ENCODE assay signal across 8 cellular contexts in genomic region chr14:20989787-20990600, GRCh38. TPM values are rescaled to one million over a fixed set of nuclear protein-coding genes. Genes with fewer than 3 reads are reported as not detected.
DNase-seq lines count a peak whose midpoint lies in the region; ATAC-seq, FAIRE-seq and TF ChIP-seq lines count a peak whose summit lies in the region.

A gene with protein sequence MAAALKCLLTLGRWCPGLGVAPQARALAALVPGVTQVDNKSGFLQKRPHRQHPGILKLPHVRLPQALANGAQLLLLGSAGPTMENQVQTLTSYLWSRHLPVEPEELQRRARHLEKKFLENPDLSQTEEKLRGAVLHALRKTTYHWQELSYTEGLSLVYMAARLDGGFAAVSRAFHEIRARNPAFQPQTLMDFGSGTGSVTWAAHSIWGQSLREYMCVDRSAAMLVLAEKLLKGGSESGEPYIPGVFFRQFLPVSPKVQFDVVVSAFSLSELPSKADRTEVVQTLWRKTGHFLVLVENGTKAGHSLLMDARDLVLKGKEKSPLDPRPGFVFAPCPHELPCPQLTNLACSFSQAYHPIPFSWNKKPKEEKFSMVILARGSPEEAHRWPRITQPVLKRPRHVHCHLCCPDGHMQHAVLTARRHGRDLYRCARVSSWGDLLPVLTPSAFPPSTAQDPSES (plus strand): TSS chr14:20989980. CDS start chr14:20990003, 23 bp downstream.

- H3K4me1 ChIP-seq in mammary epithelial cell (ENCODE audit: insufficient read depth, low read length) = peaks cover 34% of the 10 kb centered on the region
- peaks cover 8 to 10% of the 10 kb centered on the region in 2 donors for H3K4me1 ChIP-seq in small intestine (ENCODE audit: control insufficient read depth in 2 of 2, insufficient read depth in 1 of 2, low read depth in 1 of 2, low read length in 1 of 2)

- peaks cover 39% of the 10 kb centered on the region for H3K79me2 ChIP-seq in mammary epithelial cell (ENCODE audit: insufficient read depth, low read length)

- H3K9ac ChIP-seq in mammary epithelial cell (ENCODE audit: insufficient read depth, low read length) = peak within 1 kb of the TSS; percentile 77

- FAIRE-seq in small intestine (lab: Jason Lieb, UNC) = no peak

- DNase-seq in AG04450 (ENCODE audit: low read depth, low spot score) = peak; percentile 96
- DNase-seq in NCI-H2196 (lab: John Stamatoyannopoulos, UW; ENCODE audit: unreplicated experiment) = peak; percentile 97
- DNase-seq in WERI-Rb-1 = peak; percentile 94
- peak; percentile 97 for DNase-seq in mammary epithelial cell
- peak; percentile 92 for DNase-seq in iPS-NIHi11 (ENCODE audit: low spot score)
- DNase-seq in small intestine = peak; percentile 96

- TF ChIP-seq CTCF in AG04450 (IDR thresholded peaks at IDR 0.05; ENCODE audit: low read depth, low read length) = peak; percentile 48
- peak; percentile 64 for TF ChIP-seq CTCF in WERI-Rb-1 (IDR thresholded peaks at IDR 0.05; ENCODE audit: low read depth, low read length)
- TF ChIP-seq CTCF in mammary epithelial cell (conservative IDR thresholded peaks at IDR 0.05 in 1 of 2, IDR thresholded peaks at IDR 0.05 in 1 of 2; ENCODE audit: extremely low read depth in 1 of 2, insufficient read depth in 1 of 2, low read depth in 1 of 2, low read length in 2 of 2) = peak; percentile 33 to 53

- ATAC-seq in GM18868 (IDR thresholded peaks at IDR 0.05; ENCODE audit: unreplicated experiment) (peak; percentile 96), HG03108 (IDR thresholded peaks at IDR 0.05; ENCODE audit: unreplicated experiment) (peak; percentile 93)

- peak within 1 kb of the TSS; percentile 85 for H3K4me2 ChIP-seq in mammary epithelial cell (ENCODE audit: insufficient read depth, low read depth, low read length)

- in situ Hi-C loops in mammary epithelial cell (cut with MboI; ENCODE audit: low sequenced_read_pairs in 2 of 2) = no loop called here

- no peaks in the 10 kb centered on the region for H3K27me3 ChIP-seq in AG04450 (ENCODE audit: control insufficient read depth, insufficient read depth, low read length)
- H3K27me3 ChIP-seq in WERI-Rb-1 (ENCODE audit: insufficient read depth, low read depth, severe bottlenecking) = no peaks in the 10 kb centered on the region
- no peaks in the 10 kb centered on the region for H3K27me3 ChIP-seq in mammary epithelial cell (ENCODE audit: insufficient read depth, low read length)
- H3K27me3 ChIP-seq in small intestine (ENCODE audit: control insufficient read depth in 2 of 2, insufficient read depth in 2 of 2, low read length in 2 of 2) = no peaks in the 10 kb centered on the region

- H3K27ac ChIP-seq in AG04450 (ENCODE audit: low read depth, low read length) (peak within 1 kb of the TSS; percentile 52), WERI-Rb-1 (peak within 1 kb of the TSS; percentile 79), mammary epithelial cell (ENCODE audit: insufficient read depth, low read depth, low read length) (peak within 1 kb of the TSS; percentile 86), small intestine (ENCODE audit: low read depth in 1 of 2, low read length in 1 of 2) (peak within 1 kb of the TSS; percentile 83 to 95)

- dilution Hi-C loops in mammary epithelial cell (cut with HindIII; ENCODE audit: low sequenced_read_pairs) = no loop called here

- peak within 1 kb of the TSS; percentile 99 for H2AFZ ChIP-seq in mammary epithelial cell (ENCODE audit: low read depth, low read length)

- POLR2A ChIA-PET in AG04450 (lab: Yijun Ruan, JAX) = no interaction called here

- 3% methylated on average over 36 of the region's 42 CpGs for WGBS in mammary epithelial cell (ENCODE audit: low coverage, missing lambda C conversion rate)
- 0 to 1% (median 0%) methylated on average over 42 of the region's 42 CpGs for WGBS in small intestine, 3 donors

- H3K36me3 ChIP-seq in WERI-Rb-1 (peaks cover 39% of the 10 kb centered on the region), mammary epithelial cell (ENCODE audit: insufficient read depth, low read length) (peaks cover 17% of the 10 kb centered on the region), small intestine (ENCODE audit: control insufficient read depth in 2 of 2, insufficient read depth in 2 of 2, low read length in 2 of 2) (peaks cover 5 to 15% of the 10 kb centered on the region in 2 donors)

- H3K4me3 ChIP-seq in AG04450 (ENCODE audit: low read depth, low read length) (peak within 1 kb of the TSS; percentile 88), WERI-Rb-1 (ENCODE audit: low read depth, low read length) (peak within 1 kb of the TSS; percentile 85), mammary epithelial cell (replicated peaks in 1 of 3; ENCODE audit: insufficient read depth in 1 of 3, low read depth in 2 of 3, low read length in 3 of 3) (peak within 1 kb of the TSS; percentile 88 to 99 (median 96)), small intestine (ENCODE audit: low read depth in 1 of 2, low read length in 2 of 2) (peak within 1 kb of the TSS; percentile 69 to 80)

- no peaks in the 10 kb centered on the region for H4K20me1 ChIP-seq in mammary epithelial cell (ENCODE audit: insufficient read depth, low read length)

- CTCF ChIA-PET in AG04450 (lab: Charles Lee) (interaction anchor here (0.6 to 4.0 kb wide), 4 partner anchors 19 to 272 kb away, joined by 4 to 32 read pairs (median 14); no protein-coding TSS in a partner anchor), mammary epithelial cell (lab: Charles Lee; ENCODE audit: low non-redundant PET) (interaction anchor here (0.6 kb wide), 1 partner anchor 9 kb away, joined by 5 read pairs; no protein-coding TSS in a partner anchor)

- H3K9me3 ChIP-seq in AG04450 (ENCODE audit: control insufficient read depth, insufficient read depth, low read length) = no peaks in the 10 kb centered on the region
- H3K9me3 ChIP-seq in WERI-Rb-1 (ENCODE audit: severe bottlenecking) = peaks cover 3% of the 10 kb centered on the region
- H3K9me3 ChIP-seq in mammary epithelial cell (replicated peaks; ENCODE audit: insufficient read depth, low read length) = no peaks in the 10 kb centered on the region
- no peaks in the 10 kb centered on the region for H3K9me3 ChIP-seq in small intestine (ENCODE audit: control insufficient read depth, low read depth)

- BruUV-seq in mammary epithelial cell (replicated peaks; lab: Mats Ljungman, UMichigan) = TSS peak; percentile 48

- intact Hi-C loops in mammary epithelial cell (cut with micrococcal nuclease) = loop anchor here (1.0 kb wide), 2 partner anchors 19 to 52 kb away; partner anchors contain the start of gene RNASE7

RNA-seq across cellular contexts. Expression of the gene that starts here (rescaled TPM):
- 55.3 and 62.7 TPM in 2 replicates for polyA plus RNA-seq in AG04450 (2011; rRNA removed)
- polyA minus RNA-seq in AG04450 (2011; rRNA and poly(A)+ RNA removed) = 25.3 and 27.5 TPM in 2 replicates
- 10 to 100 TPM; 44.6 to 47.8 TPM for total RNA-seq in mammary epithelial cell
- 66.9 TPM for polyA plus RNA-seq in mammary epithelial cell
- polyA minus RNA-seq in mammary epithelial cell = 73.9 TPM
- 100 to 1,000 TPM in 1 of 3 donors, 10 to 100 TPM in 2; 68.5 to 119 (median 74.6) TPM for polyA plus RNA-seq in small intestine

Comparison
In these comparisons a context has a peak if more than half of its experiments do, and no peak if none do; other contexts are left out.
1. Peak in every context shown above with its lines: DNase-seq, ATAC-seq, H3K4me3 ChIP-seq and H3K27ac ChIP-seq.